ENCODE assay signal across 11 cellular contexts in genomic region chr3:183583331-183584245, GRCh38. TPM values are rescaled to one million over a fixed set of nuclear protein-coding genes. Genes with fewer than 3 reads are reported as not detected.
DNase-seq lines count a peak whose midpoint lies in the region; ATAC-seq and TF ChIP-seq lines count a peak whose summit lies in the region.
"Had no signal": no experiment of that assay in that cellular context is flagged by ENCODE, and none has a peak within 500 bp of the region (broad histone marks: within the 10 kb centered on the region; RNA-seq: fewer than 3 reads in every experiment).

No MANE protein-coding gene starts in this region.

- H3K27ac Mint-ChIP-seq in HFFc6: peak overlapping the region; percentile 57; the same call in 1 of the 2 replicates
- peak overlapping the region; percentile 41 for H3K27ac Mint-ChIP-seq in stimulated activated effector memory CD8-positive, alpha-beta T cell treated with anti-CD3 and anti-CD28 coated beads, Interleukin-12 subunit alpha, Interleukin-12 subunit beta, amount 100 ng/mL, for 72 hours
- H3K27ac Mint-ChIP-seq: activated CD8-positive, alpha-beta T cell treated with anti-CD3 and anti-CD28 coated beads for 36 hours had no signal

- H3K36me3 ChIP-seq in mesodermal cell (ENCODE audit: control insufficient read depth, insufficient read depth, low read length) (no peaks in the 10 kb centered on the region), HAP-1 (replicated peaks) (no peaks in the 10 kb centered on the region)

- peak overlapping the region; percentile 91 for H3K27ac ChIP-seq in caudate nucleus (ENCODE audit: low read depth, low read length)
- peak overlapping the region; percentile 57 for H3K27ac ChIP-seq in mesodermal cell (ENCODE audit: low read depth, low read length, severe bottlenecking)

- in situ Hi-C loops in HAP-1 (cut with MboI; ENCODE audit: low sequenced_read_pairs): no loop called here

- TF ChIP-seq CTCF in HFFc6 (IDR thresholded peaks at IDR 0.05): no peak

- peaks cover 23% of the 10 kb centered on the region for H3K4me1 Mint-ChIP-seq in HFFc6 (ENCODE audit: low read depth)
- peaks cover 22% of the 10 kb centered on the region for H3K4me1 Mint-ChIP-seq in stimulated activated effector memory CD8-positive, alpha-beta T cell treated with anti-CD3 and anti-CD28 coated beads, Interleukin-12 subunit alpha, Interleukin-12 subunit beta, amount 100 ng/mL, for 72 hours

- no peaks in the 10 kb centered on the region for H3K36me3 Mint-ChIP-seq in HFFc6 (ENCODE audit: low read depth)
- no peaks in the 10 kb centered on the region for H3K36me3 Mint-ChIP-seq in stimulated activated effector memory CD8-positive, alpha-beta T cell treated with anti-CD3 and anti-CD28 coated beads, Interleukin-12 subunit alpha, Interleukin-12 subunit beta, amount 100 ng/mL, for 72 hours

- H3K9me3 ChIP-seq in mesodermal cell (ENCODE audit: control insufficient read depth, low read length) (no peaks in the 10 kb centered on the region), HAP-1 (no peaks in the 10 kb centered on the region)

- H3K4me1 ChIP-seq in mesodermal cell (ENCODE audit: control insufficient read depth, insufficient read depth, low read length, poor library complexity, severe bottlenecking): peaks cover 12% of the 10 kb centered on the region
- no peaks in the 10 kb centered on the region for H3K4me1 ChIP-seq in HAP-1

- DNase-seq in HFFc6 (no peak), caudate nucleus (lab: John Stamatoyannopoulos, UW) (peak in 1 of 61 donors; percentile 40), NCI-H1105 treated with DMSO at 0.1 percent for 48 hours (lab: John Stamatoyannopoulos, UW) (no peak), NCI-H1048 (lab: John Stamatoyannopoulos, UW) (no peak), HAP-1 (ENCODE audit: low spot score in 2 of 2) (no peak)
- DNase-seq in stimulated activated effector memory CD8-positive, alpha-beta T cell treated with anti-CD3 and anti-CD28 coated beads, Interleukin-12 subunit alpha, Interleukin-12 subunit beta, amount 100 ng/mL, for 72 hours (ENCODE audit: low spot score in 2 of 2): no peak
- DNase-seq: activated CD8-positive, alpha-beta T cell treated with anti-CD3 and anti-CD28 coated beads for 36 hours; activated naive CD4-positive, alpha-beta T cell treated with anti-CD3 and anti-CD28 coated beads, Interleukin-2, amount 50 U/mL, for 16 hours; SW 1271 had no signal

- peaks cover 28% of the 10 kb centered on the region for H3K27me3 Mint-ChIP-seq in HFFc6 (ENCODE audit: insufficient read depth)
- H3K27me3 Mint-ChIP-seq: activated CD8-positive, alpha-beta T cell treated with anti-CD3 and anti-CD28 coated beads for 36 hours had no signal

- WGBS in mesodermal cell (ENCODE audit: insufficient coverage in 2 of 2), 2 experiments: 88 to 93% methylated on average over 1 to 4 of the region's 5 CpGs

- H3K4me3 Mint-ChIP-seq in HFFc6: no peak overlapping the region
- H3K4me3 Mint-ChIP-seq in stimulated activated effector memory CD8-positive, alpha-beta T cell treated with anti-CD3 and anti-CD28 coated beads, Interleukin-12 subunit alpha, Interleukin-12 subunit beta, amount 100 ng/mL, for 72 hours: no peak overlapping the region
- H3K4me3 Mint-ChIP-seq: activated CD8-positive, alpha-beta T cell treated with anti-CD3 and anti-CD28 coated beads for 36 hours had no signal

- H3K4me3 ChIP-seq in mesodermal cell (ENCODE audit: extremely low read depth, insufficient read depth, low read length, poor library complexity, severe bottlenecking) (no peak overlapping the region), HAP-1 (no peak overlapping the region)

- H3K9me3 Mint-ChIP-seq in HFFc6: no peaks in the 10 kb centered on the region
- no peaks in the 10 kb centered on the region for H3K9me3 Mint-ChIP-seq in stimulated activated effector memory CD8-positive, alpha-beta T cell treated with anti-CD3 and anti-CD28 coated beads, Interleukin-12 subunit alpha, Interleukin-12 subunit beta, amount 100 ng/mL, for 72 hours

- no peak for ATAC-seq in stimulated activated effector memory CD8-positive, alpha-beta T cell treated with anti-CD3 and anti-CD28 coated beads, Interleukin-12 subunit alpha, Interleukin-12 subunit beta, amount 100 ng/mL, for 72 hours
- ATAC-seq in HG03439 (IDR thresholded peaks at IDR 0.05; ENCODE audit: unreplicated experiment): no peak
- ATAC-seq: activated CD8-positive, alpha-beta T cell treated with anti-CD3 and anti-CD28 coated beads for 36 hours had no signal

- no peaks in the 10 kb centered on the region; the same call in 1 of the 2 replicates for H3K27me3 ChIP-seq in HAP-1 (ENCODE audit: low read depth)

RNA-seq across cellular contexts. Expression of gene KLHL6, which starts 28.1 kb away (rescaled TPM):
- not detected for total RNA-seq in HFFc6 (2021; fragmentation: NEBNext Ultra II Directional; extraction: Animal tissue kit (Norgen Biotek cat#: 25700))
- polyA plus RNA-seq in mesodermal cell (2013, experiment 1 of 2): 3.2 TPM
- 3.4 TPM for polyA plus RNA-seq in mesodermal cell (2013, experiment 2 of 2)

RNA-seq across cellular contexts. Expression of gene KLHL24, which starts 51.8 kb away (rescaled TPM):
- total RNA-seq in HFFc6 (2021; fragmentation: NEBNext Ultra II Directional; extraction: Animal tissue kit (Norgen Biotek cat#: 25700)): 10 to 100 TPM in 1 of 6 experiments, 1 to 10 TPM in 5; 5.6 to 15.1 (median 6.7) TPM
- 46.5 TPM for polyA plus RNA-seq in mesodermal cell (2013, experiment 1 of 2)
- polyA plus RNA-seq in mesodermal cell (2013, experiment 2 of 2): 37.1 TPM
